ENCODE assay signal across 14 cellular contexts in genomic region chr15:51969728-51970127, GRCh38. TPM values are rescaled to one million over a fixed set of nuclear protein-coding genes. Genes with fewer than 3 reads are reported as not detected.
DNase-seq lines count a peak whose midpoint lies in the region; ATAC-seq, FAIRE-seq and TF ChIP-seq lines count a peak whose summit lies in the region.
"Had no signal": no experiment of that assay in that cellular context is flagged by ENCODE, and none has a peak within 500 bp of the region (broad histone marks: within the 10 kb centered on the region; RNA-seq: fewer than 3 reads in every experiment).

No MANE protein-coding gene starts in this region.

- H3K79me2 ChIP-seq in GM23248 (ENCODE audit: insufficient read depth): peaks cover 74% of the 10 kb centered on the region

- 0 out of 2 replicates have a peak, but pooled peaks cover 7% of the 10 kb centered on the region for H3F3A ChIP-seq in GM23248 (ENCODE audit: insufficient read depth)

- in situ Hi-C loops in GM23248 (cut with MboI): no loop called here

- TF ChIP-seq CTCF in RWPE1 (conservative IDR thresholded peaks at IDR 0.05; ENCODE audit: low read depth) (no peak), fibroblast of mammary gland (conservative IDR thresholded peaks at IDR 0.05; ENCODE audit: control insufficient read depth, insufficient read depth, low read depth, low read length) (no peak)

- CTCF ChIA-PET in RWPE1 (lab: Yijun Ruan, JAX): no interaction called here

- peaks cover 31% of the 10 kb centered on the region for H3K9me3 ChIP-seq in BLaER1
- no peaks in the 10 kb centered on the region for H3K9me3 ChIP-seq in GM23248 (ENCODE audit: low read depth)

- H4K20me1 ChIP-seq in BLaER1 (peaks cover 12% of the 10 kb centered on the region; the same call in 1 of the 2 replicates), GM23248 (ENCODE audit: insufficient read depth) (0 out of 2 replicates have a peak, but pooled peaks cover 6% of the 10 kb centered on the region)

- no peak for FAIRE-seq in GM12892 (lab: Jason Lieb, UNC)

- H3K4me1 ChIP-seq in BLaER1 (peaks cover 15% of the 10 kb centered on the region), GM23248 (ENCODE audit: insufficient read depth) (peaks cover 8% of the 10 kb centered on the region)

- no peaks in the 10 kb centered on the region for H3K9me2 ChIP-seq in GM23248 (ENCODE audit: insufficient read depth)

- WGBS in GM23248 (ENCODE audit: low coverage in 1 of 2, low lambda C conversion rate in 2 of 2, missing lambda C conversion rate in 2 of 2), 2 experiments: 61 to 70% methylated on average over 3 to 4 of the region's 4 CpGs

- H3K36me3 ChIP-seq in BLaER1 (peaks cover 47% of the 10 kb centered on the region), GM23248 (ENCODE audit: low read depth) (no peaks in the 10 kb centered on the region)
- H3K36me3 ChIP-seq: cardiac muscle cell had no signal

- peak; percentile 61 for DNase-seq in GM23248
- DNase-seq in RWPE1 (ENCODE audit: low spot score): no peak
- DNase-seq in fibroblast of mammary gland (ENCODE audit: low read depth): no peak
- no peak for DNase-seq in GM12892 (ENCODE audit: insufficient read length)
- DNase-seq: activated CD4-positive, alpha-beta T cell treated with anti-CD3 and anti-CD28 coated beads for 1 hour; KG1; mesendoderm; stimulated activated CD4-positive, alpha-beta T cell treated with anti-CD3 and anti-CD28 coated beads, Interleukin-15, amount 100 ng/mL, for 24 hours; substantia nigra had no signal

- H3K4me2 ChIP-seq in BLaER1: peak overlapping the region; percentile 86
- H3K4me2 ChIP-seq in GM23248 (ENCODE audit: unreplicated experiment): peak overlapping the region; percentile 86

- H3K27ac ChIP-seq in BLaER1 (no peak overlapping the region), GM23248 (peak overlapping the region; percentile 87; the same call in 1 of the 2 replicates), RWPE1 (peak overlapping the region; percentile 56)
- H3K27ac ChIP-seq: cardiac muscle cell had no signal

- POLR2A ChIA-PET in RWPE1 (lab: Yijun Ruan, JAX; ENCODE audit: low non-redundant PET): no interaction called here

- TF ChIP-seq POLR2A in GM12892 (IDR thresholded peaks at IDR 0.05; ENCODE audit: low read depth, low read length): no peak

- H2AFZ ChIP-seq in GM23248: no peak overlapping the region

- H3K9ac ChIP-seq in BLaER1 (no peak overlapping the region), GM23248 (peak overlapping the region; percentile 93)

- no peaks in the 10 kb centered on the region for H3K27me3 ChIP-seq in BLaER1
- no peaks in the 10 kb centered on the region for H3K27me3 ChIP-seq in GM23248 (replicated peaks; ENCODE audit: insufficient read depth)
- H3K27me3 ChIP-seq: cardiac muscle cell had no signal

- no peak for ATAC-seq in HG02870 (IDR thresholded peaks at IDR 0.05; ENCODE audit: unreplicated experiment)
- no peak for ATAC-seq in HG02973 (IDR thresholded peaks at IDR 0.05; ENCODE audit: unreplicated experiment)
- no peak for ATAC-seq in GM18511 (IDR thresholded peaks at IDR 0.05; ENCODE audit: unreplicated experiment)

- peak overlapping the region; percentile 83; the same call in 1 of the 2 replicates for H3K4me3 ChIP-seq in BLaER1
- peak overlapping the region; percentile 97 for H3K4me3 ChIP-seq in GM23248
- H3K4me3 ChIP-seq in fibroblast of mammary gland (ENCODE audit: control insufficient read depth, low read depth, low read length): peak overlapping the region; percentile 94
- H3K4me3 ChIP-seq: cardiac muscle cell had no signal

RNA-seq across cellular contexts. Expression of gene LEO1, which starts 1.9 kb away (rescaled TPM):
- total RNA-seq in GM23248 (2014; rRNA removed; shearing (Covaris generic)): 28.1 and 33.6 TPM in 2 replicates
- 34.1 and 36.0 TPM in 2 replicates for polyA plus RNA-seq in GM23248 (2016; fragmentation: Nextera tagmentation; extraction: Ambion mirVana)
- polyA plus RNA-seq in GM12892 (2012; ENCODE audit: missing spikeins): 26.9 TPM

RNA-seq across cellular contexts. Expression of gene MAPK6, which starts 49.3 kb away (rescaled TPM):
- total RNA-seq in GM23248 (2014; rRNA removed; shearing (Covaris generic)): 55.4 and 69.3 TPM in 2 replicates
- 36.0 and 36.5 TPM in 2 replicates for polyA plus RNA-seq in GM23248 (2016; fragmentation: Nextera tagmentation; extraction: Ambion mirVana)
- polyA plus RNA-seq in GM12892 (2012; ENCODE audit: missing spikeins): 48.3 TPM
